ENCODE assay signal across 12 cellular contexts in genomic region chr4:109207060-109207459, GRCh38.
DNase-seq lines count a peak whose midpoint lies in the region; ATAC-seq and TF ChIP-seq lines count a peak whose summit lies in the region.
"Had no signal": no experiment of that assay in that cellular context is flagged by ENCODE, and none has a peak within 500 bp of the region (broad histone marks: within the 10 kb centered on the region; RNA-seq: fewer than 3 reads in every experiment).

No MANE protein-coding gene starts in this region.

- H3K9me2 ChIP-seq in hepatocyte (replicated peaks; ENCODE audit: insufficient read depth) = no peaks in the 10 kb centered on the region

- H3K27me3 ChIP-seq in adipocyte (replicated peaks; ENCODE audit: control insufficient read depth, insufficient read depth, low read length) = no peaks in the 10 kb centered on the region
- H3K27me3 ChIP-seq in hepatocyte = no peaks in the 10 kb centered on the region
- H3K27me3 ChIP-seq in aorta (ENCODE audit: control insufficient read depth in 1 of 2, insufficient read depth in 2 of 2, low read length in 1 of 2) = no peaks in the 10 kb centered on the region

- H4K20me1 ChIP-seq in hepatocyte (ENCODE audit: insufficient read depth, poor library complexity, severe bottlenecking) = no peaks in the 10 kb centered on the region

- WGBS in hepatocyte (ENCODE audit: low lambda C conversion rate, missing lambda C conversion rate) = 45% methylated on average over 1 of the region's 1 CpG
- WGBS in aorta, 2 donors = 56 to 74% methylated on average over 1 of the region's 1 CpG

- no peak overlapping the region for H3K4me3 ChIP-seq in LNCaP clone FGC (ENCODE audit: low read depth, low read length)
- no peak overlapping the region for H3K4me3 ChIP-seq in adipocyte (ENCODE audit: low read length)
- H3K4me3 ChIP-seq in hepatocyte = no peak overlapping the region
- no peak overlapping the region for H3K4me3 ChIP-seq in aorta (ENCODE audit: low read length in 2 of 2)
- H3K4me3 ChIP-seq: mucosa of descending colon had no signal

- H3K4me1 ChIP-seq in adipocyte (ENCODE audit: control insufficient read depth, insufficient read depth, low read length) (no peaks in the 10 kb centered on the region), hepatocyte (ENCODE audit: insufficient read depth) (peaks cover 11% of the 10 kb centered on the region), aorta (ENCODE audit: control insufficient read depth in 1 of 2, insufficient read depth in 2 of 2, low read length in 2 of 2) (no peaks in the 10 kb centered on the region)

- H3K27ac ChIP-seq in hepatocyte = no peak overlapping the region
- H3K27ac ChIP-seq in aorta (ENCODE audit: low read depth in 1 of 2, low read length in 2 of 2) = no peak overlapping the region
- H3K27ac ChIP-seq: VCaP had no signal

- H3K79me2 ChIP-seq in hepatocyte = no peaks in the 10 kb centered on the region

- intact Hi-C loops in aorta (cut with DNase I) = no loop called here

- H3K9me3 ChIP-seq in adipocyte (ENCODE audit: control insufficient read depth, low read length) (no peaks in the 10 kb centered on the region), hepatocyte (ENCODE audit: low read depth) (no peaks in the 10 kb centered on the region), aorta (ENCODE audit: control insufficient read depth, low read length) (no peaks in the 10 kb centered on the region)
- H3K9me3 ChIP-seq: mucosa of descending colon had no signal

- ATAC-seq in HG03280 (IDR thresholded peaks at IDR 0.05; ENCODE audit: unreplicated experiment) (no peak), aorta (ENCODE audit: low FRiP score) (no peak), HG03457 (IDR thresholded peaks at IDR 0.05; ENCODE audit: unreplicated experiment) (no peak)
- ATAC-seq: mucosa of descending colon had no signal

- TF ChIP-seq CTCF in LNCaP clone FGC (IDR thresholded peaks at IDR 0.05; ENCODE audit: control insufficient read depth, extremely low read depth, insufficient read depth) (no peak), hepatocyte (IDR thresholded peaks at IDR 0.05; ENCODE audit: poor library complexity) (no peak)

- H3K36me3 ChIP-seq in adipocyte (ENCODE audit: control insufficient read depth, insufficient read depth, low read length, severe bottlenecking) (no peaks in the 10 kb centered on the region), hepatocyte (replicated peaks; ENCODE audit: insufficient read depth, low read depth) (no peaks in the 10 kb centered on the region), aorta (ENCODE audit: control insufficient read depth in 1 of 2, insufficient read depth in 2 of 2, low read length in 1 of 2) (no peaks in the 10 kb centered on the region)

- no peak overlapping the region for H3K4me2 ChIP-seq in hepatocyte

- no peak overlapping the region for H2AFZ ChIP-seq in hepatocyte

- peak; percentile 37 for DNase-seq in COR-L47 (lab: John Stamatoyannopoulos, UW)
- peak; percentile 54 for DNase-seq in LNCaP clone FGC (ENCODE audit: low read depth)
- peak; percentile 59 for DNase-seq in adipocyte (ENCODE audit: low read depth)
- peak; percentile 10 for DNase-seq in hepatocyte (ENCODE audit: low spot score)
- DNase-seq in activated T-cell treated with anti-CD3 and anti-CD28 coated beads, Interleukin-2, amount 50 U/mL, for 1 hour = no peak
- DNase-seq in aorta = no peak
- DNase-seq: CD4-positive, alpha-beta memory T cell; mucosa of descending colon; small intestine had no signal

- H3K9ac ChIP-seq in adipocyte (ENCODE audit: low read length) = no peak overlapping the region

Comparison
In these comparisons a context has a peak if more than half of its experiments do, and no peak if none do; other contexts are left out.
1. DNase-seq: peak in COR-L47 (single experiment), LNCaP clone FGC (single experiment), adipocyte (single experiment) and hepatocyte (single experiment); none in activated T-cell treated with anti-CD3 and anti-CD28 coated beads, Interleukin-2, amount 50 U/mL, for 1 hour (single experiment) and aorta (0 of 2).